Comparison of ENCODE assay signal across 11 cellular contexts in the genomic region with DNA sequence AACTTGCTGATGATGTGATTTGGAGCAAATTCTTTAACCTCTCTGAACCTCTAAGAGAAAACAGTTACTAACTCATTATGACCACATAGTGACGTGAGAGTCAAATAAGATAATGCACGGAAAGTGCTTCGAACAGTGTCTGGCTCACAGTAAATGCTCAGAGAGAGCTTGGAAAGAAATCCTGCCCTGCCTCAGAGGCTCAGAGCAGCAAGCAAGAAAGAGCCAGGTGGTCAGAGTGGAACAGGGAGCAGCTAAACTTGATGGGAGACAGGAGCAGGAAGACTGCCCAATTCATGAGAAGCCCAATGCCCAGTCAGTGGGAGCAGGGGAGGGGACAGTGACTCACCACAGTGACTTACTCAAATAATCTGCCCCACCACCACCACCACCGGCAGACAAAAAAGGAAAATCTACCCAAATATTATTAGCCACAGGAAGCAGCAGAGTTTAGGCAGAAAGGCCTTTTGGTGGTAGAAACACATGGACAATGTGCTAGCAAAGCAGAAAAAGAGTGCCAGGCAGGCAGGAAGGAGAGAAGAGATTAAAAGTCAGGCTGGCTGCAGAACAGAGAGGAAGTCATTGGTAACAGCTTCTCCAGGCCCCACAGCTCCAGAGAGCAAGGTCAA. TPM values are rescaled to one million over a fixed set of nuclear protein-coding genes. Genes with fewer than 3 reads are reported as not detected.
DNase-seq lines count a peak whose midpoint lies in the region; ATAC-seq and TF ChIP-seq lines count a peak whose summit lies in the region.
"Had no signal": no experiment of that assay in that cellular context is flagged by ENCODE, and none has a peak within 500 bp of the region (broad histone marks: within the 10 kb centered on the region; RNA-seq: fewer than 3 reads in every experiment).

No MANE protein-coding gene starts in this region.

- H3K4me1 Mint-ChIP-seq in activated CD8-positive, alpha-beta memory T cell treated with anti-CD3 and anti-CD28 coated beads, Interleukin-2, amount 10 ng/mL, durations not matched to agents 7 days and 5 days: peaks cover 82% of the 10 kb centered on the region

- H3K36me3 ChIP-seq in BLaER1 treated with 17β-estradiol and CSF1 and Interleukin-3, amounts not matched to agents 10 nM and 100 nM: no peaks in the 10 kb centered on the region
- no peaks in the 10 kb centered on the region for H3K36me3 ChIP-seq in KMS-11 (ENCODE audit: insufficient read depth)

- DNase-seq in activated CD8-positive, alpha-beta memory T cell treated with anti-CD3 and anti-CD28 coated beads, Interleukin-2, amount 10 ng/mL, durations not matched to agents 7 days and 5 days: peak; percentile 55
- peak; percentile 26 to 46 for DNase-seq in lung microvascular endothelial cell (ENCODE audit: low read depth in 2 of 2)
- DNase-seq in iPS-NIHi7 (ENCODE audit: extremely low spot score): no peak
- no peak for DNase-seq in HPDE6-E6E7 (ENCODE audit: extremely low spot score)
- DNase-seq in cortex of kidney (lab: John Stamatoyannopoulos, UW): no peak
- no peak for DNase-seq in NCI-H446 treated with DMSO at 0.1 percent for 48 hours (lab: John Stamatoyannopoulos, UW)
- DNase-seq: activated gamma-delta T cell treated with Interleukin-2 at 50 U/mL for 16 hours; naive thymus-derived CD8-positive, alpha-beta T cell had no signal

- no peaks in the 10 kb centered on the region for H4K20me1 ChIP-seq in BLaER1 treated with 17β-estradiol and CSF1 and Interleukin-3, amounts not matched to agents 10 nM and 100 nM
- H4K20me1 ChIP-seq in KMS-11 (ENCODE audit: insufficient read depth): no peaks in the 10 kb centered on the region

- H3K36me3 Mint-ChIP-seq in activated CD8-positive, alpha-beta memory T cell treated with anti-CD3 and anti-CD28 coated beads, Interleukin-2, amount 10 ng/mL, durations not matched to agents 7 days and 5 days: no peaks in the 10 kb centered on the region
- H3K36me3 Mint-ChIP-seq: naive thymus-derived CD8-positive, alpha-beta T cell had no signal

- H3K9me3 Mint-ChIP-seq in activated CD8-positive, alpha-beta memory T cell treated with anti-CD3 and anti-CD28 coated beads, Interleukin-2, amount 10 ng/mL, durations not matched to agents 7 days and 5 days (ENCODE audit: low read depth): no peaks in the 10 kb centered on the region
- H3K9me3 Mint-ChIP-seq: naive thymus-derived CD8-positive, alpha-beta T cell had no signal

- H3K4me1 ChIP-seq in BLaER1 treated with 17β-estradiol and CSF1 and Interleukin-3, amounts not matched to agents 10 nM and 100 nM: peaks cover 77 to 95% (median 90%) of the 10 kb centered on the region in 10 experiments
- H3K4me1 ChIP-seq in KMS-11 (ENCODE audit: low read depth, poor library complexity, severe bottlenecking): peaks cover 100% of the 10 kb centered on the region

- H3K27ac Mint-ChIP-seq in activated CD8-positive, alpha-beta memory T cell treated with anti-CD3 and anti-CD28 coated beads, Interleukin-2, amount 10 ng/mL, durations not matched to agents 7 days and 5 days: peak overlapping the region; percentile 70
- H3K27ac Mint-ChIP-seq: naive thymus-derived CD8-positive, alpha-beta T cell had no signal

- peak overlapping the region; percentile 8; the same call in 1 of the 2 replicates for H2AFZ ChIP-seq in KMS-11 (ENCODE audit: low read depth)

- no peaks in the 10 kb centered on the region for H3K9me3 ChIP-seq in BLaER1 treated with 17β-estradiol and CSF1 and Interleukin-3, amounts not matched to agents 10 nM and 100 nM (replicated peaks in 1 of 11)

- H3K27me3 ChIP-seq in BLaER1 treated with 17β-estradiol and CSF1 and Interleukin-3, amounts not matched to agents 10 nM and 100 nM: no peaks in the 10 kb centered on the region
- no peaks in the 10 kb centered on the region for H3K27me3 ChIP-seq in KMS-11 (ENCODE audit: insufficient read depth, low read depth)

- peak overlapping the region; percentile 28 to 81 (median 49); a peak in 21 of 22 replicates for H3K27ac ChIP-seq in BLaER1 treated with 17β-estradiol and CSF1 and Interleukin-3, amounts not matched to agents 10 nM and 100 nM
- H3K27ac ChIP-seq in KMS-11: peak overlapping the region; percentile 89

- CTCF ChIA-PET in activated CD8-positive, alpha-beta memory T cell treated with anti-CD3 and anti-CD28 coated beads, Interleukin-2, amount 10 ng/mL, durations not matched to agents 7 days and 5 days (lab: Charles Lee): interaction anchor here (0.7 to 10.1 kb wide), 6 partner anchors 9 to 33 kb away, joined by 3 to 99 read pairs (median 4); a partner anchor contains a TSS

- TF ChIP-seq CTCF in KMS-11 (conservative IDR thresholded peaks at IDR 0.05; ENCODE audit: low read depth, low read length): no peak

- peak overlapping the region; percentile 74 to 97 (median 87) for H3K4me2 ChIP-seq in BLaER1 treated with 17β-estradiol and CSF1 and Interleukin-3, amounts not matched to agents 10 nM and 100 nM
- H3K4me2 ChIP-seq in KMS-11: peak overlapping the region; percentile 97

- peak; percentile 10 for ATAC-seq in activated CD8-positive, alpha-beta memory T cell treated with anti-CD3 and anti-CD28 coated beads, Interleukin-2, amount 10 ng/mL, durations not matched to agents 7 days and 5 days
- ATAC-seq: naive thymus-derived CD8-positive, alpha-beta T cell had no signal

- peak overlapping the region in 10 of 11 experiments; percentile 4 to 64 (median 33); a peak in 15 of 22 replicates for H3K9ac ChIP-seq in BLaER1 treated with 17β-estradiol and CSF1 and Interleukin-3, amounts not matched to agents 10 nM and 100 nM
- peak overlapping the region; percentile 56 for H3K9ac ChIP-seq in KMS-11

- no peak overlapping the region for H3K4me3 Mint-ChIP-seq in activated CD8-positive, alpha-beta memory T cell treated with anti-CD3 and anti-CD28 coated beads, Interleukin-2, amount 10 ng/mL, durations not matched to agents 7 days and 5 days
- H3K4me3 Mint-ChIP-seq: naive thymus-derived CD8-positive, alpha-beta T cell had no signal

- H3K27me3 Mint-ChIP-seq in activated CD8-positive, alpha-beta memory T cell treated with anti-CD3 and anti-CD28 coated beads, Interleukin-2, amount 10 ng/mL, durations not matched to agents 7 days and 5 days: peaks cover 3% of the 10 kb centered on the region

- no peaks in the 10 kb centered on the region for H3K79me2 ChIP-seq in KMS-11 (ENCODE audit: insufficient read depth, low read depth)

- H3K4me3 ChIP-seq in BLaER1 treated with 17β-estradiol and CSF1 and Interleukin-3, amounts not matched to agents 10 nM and 100 nM: 0 out of 20 replicates have a peak overlapping the region, but pooled peaks of 1 of the 10 experiments have one; percentile 13
- H3K4me3 ChIP-seq in KMS-11 (IDR thresholded peaks at IDR 0.05; ENCODE audit: insufficient read depth, low read depth, low read length): no peak overlapping the region

RNA-seq across cellular contexts. Expression of a gene that starts 24.0 kb away (rescaled TPM):
- 10 to 100 TPM in 1 of 2 experiments, under 1 TPM in 1; 0.73 to 25.6 TPM for total RNA-seq in activated CD8-positive, alpha-beta memory T cell treated with anti-CD3 and anti-CD28 coated beads, Interleukin-2, amount 10 ng/mL, durations not matched to agents 7 days and 5 days
- total RNA-seq in lung microvascular endothelial cell: not detected in 2 replicates
- total RNA-seq: naive thymus-derived CD8-positive, alpha-beta T cell; temporal lobe had no signal

RNA-seq across cellular contexts. Expression of a gene that starts 30.8 kb away (rescaled TPM):
- total RNA-seq in activated CD8-positive, alpha-beta memory T cell treated with anti-CD3 and anti-CD28 coated beads, Interleukin-2, amount 10 ng/mL, durations not matched to agents 7 days and 5 days: not detected
- not detected in 2 replicates for total RNA-seq in lung microvascular endothelial cell
- total RNA-seq: naive thymus-derived CD8-positive, alpha-beta T cell had no signal

Comparison
In these comparisons a context has a peak if more than half of its experiments do, and no peak if none do; other contexts are left out.
1. DNase-seq: peak in activated CD8-positive, alpha-beta memory T cell treated with anti-CD3 and anti-CD28 coated beads, Interleukin-2, amount 10 ng/mL, durations not matched to agents 7 days and 5 days (single experiment) and lung microvascular endothelial cell (2 of 2); none in iPS-NIHi7 (single experiment), HPDE6-E6E7 (single experiment), cortex of kidney (single experiment) and NCI-H446 treated with DMSO at 0.1 percent for 48 hours (single experiment).